Comparison of ENCODE assay signal across 19 cellular contexts in the genomic region with DNA sequence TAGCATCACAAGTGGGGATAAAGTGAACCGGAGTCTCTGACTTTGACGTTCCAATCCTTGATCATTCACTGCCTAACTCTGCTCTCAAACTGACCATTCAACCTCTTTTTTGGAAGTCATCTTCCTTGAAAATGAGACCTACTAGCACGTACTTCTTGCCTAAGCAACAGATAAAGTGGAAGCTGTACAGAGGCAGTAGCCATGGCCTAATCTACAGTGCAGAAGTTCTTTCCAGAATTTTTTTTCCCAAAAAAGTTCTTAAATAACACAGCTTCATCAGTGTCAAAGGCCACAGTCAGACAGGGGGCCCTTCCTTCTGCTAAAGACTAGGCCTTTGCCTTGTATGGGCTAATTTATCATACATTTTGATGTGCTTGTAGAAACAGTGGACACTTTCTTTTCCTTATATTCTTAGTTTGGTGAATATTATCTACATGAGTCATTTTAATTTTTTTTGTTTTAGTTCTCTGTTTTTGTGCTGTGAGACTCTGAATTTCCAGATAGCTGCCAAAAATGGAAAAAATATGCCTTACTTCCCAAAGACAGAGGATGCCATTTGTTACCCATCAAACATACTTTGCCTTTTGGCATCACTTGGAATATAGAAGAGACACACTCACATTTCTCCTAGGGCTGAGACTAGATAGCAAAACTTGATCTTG.
DNase-seq lines count a peak whose midpoint lies in the region; ATAC-seq and TF ChIP-seq lines count a peak whose summit lies in the region.
"Had no signal": no experiment of that assay in that cellular context is flagged by ENCODE, and none has a peak within 500 bp of the region (broad histone marks: within the 10 kb centered on the region; RNA-seq: fewer than 3 reads in every experiment).

No MANE protein-coding gene starts in this region.

- H3K4me3 ChIP-seq in astrocyte of the spinal cord (ENCODE audit: low read depth, low read length) (no peak overlapping the region), osteoblast (ENCODE audit: insufficient read depth, low read length) (no peak overlapping the region), SJCRH30 (no peak overlapping the region), mucosa of descending colon (no peak overlapping the region)
- H3K4me3 ChIP-seq: lung had no signal

- peak overlapping the region; percentile 0 for H2AFZ ChIP-seq in osteoblast (ENCODE audit: low read length)

- DNase-seq in CD14-positive monocyte (ENCODE audit: low spot score) (no peak), astrocyte of the spinal cord (ENCODE audit: low read depth, low spot score) (peak; percentile 5), Right ventricle myocardium superior (no peak), osteoblast (ENCODE audit: insufficient read length, low spot score, missing footprints) (no peak), SJCRH30 (no peak), NCI-H510A treated with DMSO at 0.1 percent for 48 hours (lab: John Stamatoyannopoulos, UW) (no peak), mucosa of descending colon (no peak)
- no peak for DNase-seq in activated naive CD4-positive, alpha-beta T cell treated with anti-CD3 and anti-CD28 coated beads, Interleukin-2, amount 50 U/mL, for 72 hours (ENCODE audit: low spot score in 2 of 2)
- DNase-seq: ACHN; activated naive CD8-positive, alpha-beta T cell treated with anti-CD3 and anti-CD28 coated beads, Interleukin-2, amount 10 ng/mL, durations not matched to agents 7 days and 5 days; activated T-cell treated with anti-CD3 and anti-CD28 coated beads, Interleukin-2, amount 50 U/mL, for 4 hours; caudate nucleus; effector memory CD8-positive, alpha-beta T cell; H9; NCI-H1105; NCI-H69; stimulated activated naive CD8-positive, alpha-beta T cell treated with anti-CD3 and anti-CD28 coated beads, Interleukin-15, Interleukin-2, amounts not matched to agents 100 U/mL and 50 U/mL, for 24 hours had no signal

- H3K9me3 ChIP-seq in osteoblast (ENCODE audit: low read depth, low read length) (no peaks in the 10 kb centered on the region), SJCRH30 (replicated peaks) (no peaks in the 10 kb centered on the region), mucosa of descending colon (no peaks in the 10 kb centered on the region)

- no peak overlapping the region for H3K4me3 Mint-ChIP-seq in CD14-positive monocyte
- H3K4me3 Mint-ChIP-seq: activated naive CD8-positive, alpha-beta T cell treated with anti-CD3 and anti-CD28 coated beads, Interleukin-2, amount 10 ng/mL, durations not matched to agents 7 days and 5 days; activated T-cell treated with anti-CD3 and anti-CD28 coated beads, Interleukin-2, amount 50 U/mL, for 4 hours; effector memory CD8-positive, alpha-beta T cell; H9 had no signal

- peak overlapping the region; percentile 82 to 96 (median 92) for H3K27ac Mint-ChIP-seq in CD14-positive monocyte
- H3K27ac Mint-ChIP-seq in activated naive CD4-positive, alpha-beta T cell treated with anti-CD3 and anti-CD28 coated beads, Interleukin-2, amount 50 U/mL, for 72 hours, result no peak overlapping the region
- H3K27ac Mint-ChIP-seq: activated naive CD8-positive, alpha-beta T cell treated with anti-CD3 and anti-CD28 coated beads, Interleukin-2, amount 10 ng/mL, durations not matched to agents 7 days and 5 days; effector memory CD8-positive, alpha-beta T cell; H9 had no signal

- peaks cover 29% of the 10 kb centered on the region for H3K4me1 ChIP-seq in osteoblast (ENCODE audit: insufficient read depth, low read length)
- H3K4me1 ChIP-seq in SJCRH30, result no peaks in the 10 kb centered on the region
- no peaks in the 10 kb centered on the region for H3K4me1 ChIP-seq in mucosa of descending colon (ENCODE audit: low read depth)

- H3K4me2 ChIP-seq in osteoblast (ENCODE audit: insufficient read depth, low read length), result no peak overlapping the region
- H3K4me2 ChIP-seq: KMS-11 had no signal

- H3K4me1 Mint-ChIP-seq in CD14-positive monocyte, result peaks cover 68% of the 10 kb centered on the region
- H3K4me1 Mint-ChIP-seq: activated naive CD8-positive, alpha-beta T cell treated with anti-CD3 and anti-CD28 coated beads, Interleukin-2, amount 10 ng/mL, durations not matched to agents 7 days and 5 days had no signal

- H4K20me1 ChIP-seq in osteoblast (ENCODE audit: insufficient read depth, low read length), result no peaks in the 10 kb centered on the region

- in situ Hi-C loops in astrocyte of the spinal cord (cut with HindIII; ENCODE audit: low sequenced_read_pairs), result no loop called here

- intact Hi-C loops in CD14-positive monocyte (cut with micrococcal nuclease) (no loop called here), Right ventricle myocardium superior (cut with DNase I) (no loop called here), mucosa of descending colon (cut with DNase I, micrococcal nuclease) (no loop called here)

- no peaks in the 10 kb centered on the region for H3K36me3 ChIP-seq in osteoblast (ENCODE audit: insufficient read depth, low read length)
- H3K36me3 ChIP-seq in SJCRH30, result no peaks in the 10 kb centered on the region
- no peaks in the 10 kb centered on the region for H3K36me3 ChIP-seq in mucosa of descending colon (ENCODE audit: low read depth)

- H3K36me3 Mint-ChIP-seq in CD14-positive monocyte, result peaks cover 12 to 13% of the 10 kb centered on the region in 2 donors
- H3K36me3 Mint-ChIP-seq in activated naive CD4-positive, alpha-beta T cell treated with anti-CD3 and anti-CD28 coated beads, Interleukin-2, amount 50 U/mL, for 72 hours, result no peaks in the 10 kb centered on the region
- H3K36me3 Mint-ChIP-seq: activated naive CD8-positive, alpha-beta T cell treated with anti-CD3 and anti-CD28 coated beads, Interleukin-2, amount 10 ng/mL, durations not matched to agents 7 days and 5 days had no signal

- no peaks in the 10 kb centered on the region for H3K27me3 ChIP-seq in osteoblast (ENCODE audit: insufficient read depth, low read length)
- H3K27me3 ChIP-seq in SJCRH30, result no peaks in the 10 kb centered on the region

- H3K9me3 Mint-ChIP-seq in CD14-positive monocyte, result peaks cover 3 to 11% (median 4%) of the 10 kb centered on the region in 7 donors
- no peaks in the 10 kb centered on the region for H3K9me3 Mint-ChIP-seq in activated naive CD4-positive, alpha-beta T cell treated with anti-CD3 and anti-CD28 coated beads, Interleukin-2, amount 50 U/mL, for 72 hours
- H3K9me3 Mint-ChIP-seq: activated naive CD8-positive, alpha-beta T cell treated with anti-CD3 and anti-CD28 coated beads, Interleukin-2, amount 10 ng/mL, durations not matched to agents 7 days and 5 days; activated T-cell treated with anti-CD3 and anti-CD28 coated beads, Interleukin-2, amount 50 U/mL, for 4 hours; H9 had no signal

- TF ChIP-seq CTCF in CD14-positive monocyte (IDR thresholded peaks at IDR 0.05), result no peak
- TF ChIP-seq CTCF in astrocyte of the spinal cord (IDR thresholded peaks at IDR 0.05; ENCODE audit: low read depth, low read length), result no peak
- TF ChIP-seq CTCF in osteoblast (IDR thresholded peaks at IDR 0.05; ENCODE audit: extremely low read depth, low read depth, low read length), result no peak
- no peak for TF ChIP-seq CTCF in mucosa of descending colon (IDR thresholded peaks at IDR 0.05)

- ATAC-seq in Right ventricle myocardium superior (ENCODE audit: poor library complexity) (peak; percentile 23), mucosa of descending colon (no peak)
- ATAC-seq in activated naive CD4-positive, alpha-beta T cell treated with anti-CD3 and anti-CD28 coated beads, Interleukin-2, amount 50 U/mL, for 72 hours, result no peak
- ATAC-seq: activated T-cell treated with anti-CD3 and anti-CD28 coated beads, Interleukin-2, amount 50 U/mL, for 4 hours; effector memory CD8-positive, alpha-beta T cell; stimulated activated naive CD8-positive, alpha-beta T cell treated with anti-CD3 and anti-CD28 coated beads, Interleukin-15, Interleukin-2, amounts not matched to agents 100 U/mL and 50 U/mL, for 24 hours had no signal

- H3K79me2 ChIP-seq in osteoblast (ENCODE audit: insufficient read depth, low read length), result no peaks in the 10 kb centered on the region

- H3K27ac ChIP-seq in osteoblast (ENCODE audit: low read depth, low read length) (peak overlapping the region; percentile 35), SJCRH30 (no peak overlapping the region)
- H3K27ac ChIP-seq: KMS-11 had no signal

- peaks cover 0 to 2% (median 0%) of the 10 kb centered on the region in 3 donors for H3K27me3 Mint-ChIP-seq in CD14-positive monocyte (ENCODE audit: low read depth in 3 of 3)

Comparison
In these comparisons a context has a peak if more than half of its experiments do, and no peak if none do; other contexts are left out.
1. H3K27ac Mint-ChIP-seq: peak in CD14-positive monocyte (7 of 7); none in activated naive CD4-positive, alpha-beta T cell treated with anti-CD3 and anti-CD28 coated beads, Interleukin-2, amount 50 U/mL, for 72 hours (0 of 2).